ENCODE assay signal across 1 cellular context in genomic region chr19:5434970-5435641, GRCh38.
TF ChIP-seq lines count a peak whose summit lies in the region.

No MANE protein-coding gene starts in this region.

TF ChIP-seq in HEK293, 187 proteins besides CTCF, POLR2A, EP300 and RAD21 (continued from another document):
- TF ChIP-seq INSM2 (tag by site-specific recombination; IDR thresholded peaks at IDR 0.05) (peak; percentile 16; the same call in 1 of the 2 replicates), ZNF146 (tag by site-specific recombination; IDR thresholded peaks at IDR 0.05) (no peak), GLIS2 (tag by site-specific recombination; IDR thresholded peaks at IDR 0.05) (0 out of 2 replicates have a peak, but pooled peaks have one; percentile 15), GLIS1 (tag by site-specific recombination; IDR thresholded peaks at IDR 0.05) (peak; percentile 87)
